ENCODE assay signal across 12 cellular contexts in the genomic region with DNA sequence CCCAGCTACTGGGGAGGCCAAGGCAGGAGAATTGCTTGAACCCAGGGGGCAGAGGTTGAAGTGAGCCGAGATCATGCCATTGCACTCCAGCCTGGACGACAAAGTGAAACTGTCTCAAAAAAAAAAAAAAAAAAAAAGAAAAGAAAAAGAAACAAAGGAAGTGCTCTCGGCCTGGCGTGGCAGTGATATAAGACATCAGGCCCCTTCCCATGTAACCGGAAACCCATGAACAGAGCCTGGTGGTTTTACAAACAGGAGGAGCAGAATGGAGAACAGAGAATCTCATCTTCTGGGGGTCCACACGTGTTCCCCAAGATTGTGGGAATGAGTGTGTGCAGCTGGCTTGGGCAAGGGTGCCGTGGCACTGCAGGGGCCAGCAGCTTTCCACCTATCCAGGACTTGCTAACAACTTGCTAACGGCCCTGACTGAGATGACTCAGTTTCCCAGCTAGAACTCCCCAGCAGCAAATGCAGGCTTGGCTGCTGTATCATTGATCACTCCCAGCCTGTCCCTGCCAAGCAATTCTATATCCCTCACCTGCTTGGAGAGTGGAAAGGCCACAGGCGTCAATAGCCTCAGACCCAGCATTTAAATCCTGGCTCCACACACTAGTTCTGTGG.
A peak's percentile ranks its signal among the peaks of the same experiment; 100 is the strongest.
DNase-seq lines count a peak whose midpoint lies in the region; ATAC-seq and TF ChIP-seq lines count a peak whose summit lies in the region.
"Had no signal": no experiment of that assay in that cellular context is flagged by ENCODE, and none has a peak within 500 bp of the region (broad histone marks: within the 10 kb centered on the region; RNA-seq: fewer than 3 reads in every experiment).

No MANE protein-coding gene starts in this region.

- POLR2A ChIA-PET in WTC11 (lab: Charles Lee), result no interaction called here

- H3K36me3 Mint-ChIP-seq in WTC11 (no peaks in the 10 kb centered on the region; the same call in 1 of the 2 replicates), type B pancreatic cell (no peaks in the 10 kb centered on the region)
- H3K36me3 Mint-ChIP-seq: activated naive CD4-positive, alpha-beta T cell treated with anti-CD3 and anti-CD28 coated beads, Interleukin-2, amount 50 U/mL, for 24 hours had no signal

- H3K4me1 Mint-ChIP-seq in stimulated activated naive CD8-positive, alpha-beta T cell treated with anti-CD3 and anti-CD28 coated beads, Interleukin-15, amount 100 ng/mL, for 72 hours, result peaks cover 21% of the 10 kb centered on the region
- H3K4me1 Mint-ChIP-seq in WTC11, result peaks cover 40% of the 10 kb centered on the region
- peaks cover 14% of the 10 kb centered on the region for H3K4me1 Mint-ChIP-seq in type B pancreatic cell (ENCODE audit: unreplicated experiment)

- H3K27me3 Mint-ChIP-seq in stimulated activated naive CD8-positive, alpha-beta T cell treated with anti-CD3 and anti-CD28 coated beads, Interleukin-15, amount 100 ng/mL, for 72 hours, result no peaks in the 10 kb centered on the region
- H3K27me3 Mint-ChIP-seq in WTC11 (ENCODE audit: low read depth), result no peaks in the 10 kb centered on the region
- no peaks in the 10 kb centered on the region for H3K27me3 Mint-ChIP-seq in type B pancreatic cell
- H3K27me3 Mint-ChIP-seq: activated naive CD4-positive, alpha-beta T cell treated with anti-CD3 and anti-CD28 coated beads, Interleukin-2, amount 50 U/mL, for 24 hours had no signal

- no peaks in the 10 kb centered on the region for H3K9me3 Mint-ChIP-seq in stimulated activated naive CD8-positive, alpha-beta T cell treated with anti-CD3 and anti-CD28 coated beads, Interleukin-15, amount 100 ng/mL, for 72 hours
- H3K9me3 Mint-ChIP-seq in WTC11, result no peaks in the 10 kb centered on the region
- no peaks in the 10 kb centered on the region for H3K9me3 Mint-ChIP-seq in type B pancreatic cell
- H3K9me3 Mint-ChIP-seq: activated naive CD4-positive, alpha-beta T cell treated with anti-CD3 and anti-CD28 coated beads, Interleukin-2, amount 50 U/mL, for 24 hours had no signal

- peak overlapping the region; percentile 58 to 93 for H3K27ac Mint-ChIP-seq in stimulated activated naive CD8-positive, alpha-beta T cell treated with anti-CD3 and anti-CD28 coated beads, Interleukin-15, amount 100 ng/mL, for 72 hours
- H3K27ac Mint-ChIP-seq in WTC11, result peak overlapping the region; percentile 53
- peak overlapping the region; percentile 29 for H3K27ac Mint-ChIP-seq in type B pancreatic cell
- H3K27ac Mint-ChIP-seq: activated naive CD4-positive, alpha-beta T cell treated with anti-CD3 and anti-CD28 coated beads, Interleukin-2, amount 50 U/mL, for 24 hours had no signal

- TF ChIP-seq CTCF in WTC11 (IDR thresholded peaks at IDR 0.05) (no peak), type B pancreatic cell (conservative IDR thresholded peaks at IDR 0.05) (no peak)

- H3K4me3 Mint-ChIP-seq in stimulated activated naive CD8-positive, alpha-beta T cell treated with anti-CD3 and anti-CD28 coated beads, Interleukin-15, amount 100 ng/mL, for 72 hours, result peak overlapping the region in 1 of 2 donors; percentile 75
- H3K4me3 Mint-ChIP-seq in WTC11, result no peak overlapping the region
- no peak overlapping the region for H3K4me3 Mint-ChIP-seq in type B pancreatic cell
- H3K4me3 Mint-ChIP-seq: activated naive CD4-positive, alpha-beta T cell treated with anti-CD3 and anti-CD28 coated beads, Interleukin-2, amount 50 U/mL, for 24 hours had no signal

- peak; percentile 13 to 15 for DNase-seq in stimulated activated naive CD8-positive, alpha-beta T cell treated with anti-CD3 and anti-CD28 coated beads, Interleukin-15, amount 100 ng/mL, for 72 hours
- DNase-seq in stimulated activated naive CD8-positive, alpha-beta T cell treated with anti-CD3 and anti-CD28 coated beads, Interleukin-15, Interleukin-2, amounts not matched to agents 100 U/mL and 50 U/mL, for 24 hours, result no peak
- DNase-seq in WTC11 (ENCODE audit: low spot score) (no peak), iris pigment epithelial cell (ENCODE audit: low read depth) (peak; percentile 9), type B pancreatic cell (ENCODE audit: extremely low spot score, unreplicated experiment) (no peak), NCI-H82 treated with DMSO at 0.1 percent for 48 hours (lab: John Stamatoyannopoulos, UW; ENCODE audit: unreplicated experiment) (no peak)
- DNase-seq: HCEC 1CT, NCI-H2029, NCI-H524 treated with DMSO at 0.1 percent for 48 hours had no signal

- CTCF ChIA-PET in WTC11 (lab: Charles Lee), result no interaction called here

- ATAC-seq in stimulated activated naive CD8-positive, alpha-beta T cell treated with anti-CD3 and anti-CD28 coated beads, Interleukin-15, amount 100 ng/mL, for 72 hours, result no peak
- ATAC-seq in stimulated activated naive CD8-positive, alpha-beta T cell treated with anti-CD3 and anti-CD28 coated beads, Interleukin-15, Interleukin-2, amounts not matched to agents 100 U/mL and 50 U/mL, for 24 hours, result no peak
- no peak for ATAC-seq in WTC11
- no peak for ATAC-seq in GM18909 (IDR thresholded peaks at IDR 0.05; ENCODE audit: poor library complexity, unreplicated experiment)
- no peak for ATAC-seq in HG03457 (IDR thresholded peaks at IDR 0.05; ENCODE audit: unreplicated experiment)

TF ChIP-seq in WTC11, 78 proteins besides CTCF, POLR2A, EP300 and RAD21 (continues in another document):
- TF ChIP-seq ZNF423 (CRISPR knock-in tag; IDR thresholded peaks at IDR 0.05), result no peak
- no peak for TF ChIP-seq EMX1 (CRISPR knock-in tag; IDR thresholded peaks at IDR 0.05)
- TF ChIP-seq, protein P1, sequence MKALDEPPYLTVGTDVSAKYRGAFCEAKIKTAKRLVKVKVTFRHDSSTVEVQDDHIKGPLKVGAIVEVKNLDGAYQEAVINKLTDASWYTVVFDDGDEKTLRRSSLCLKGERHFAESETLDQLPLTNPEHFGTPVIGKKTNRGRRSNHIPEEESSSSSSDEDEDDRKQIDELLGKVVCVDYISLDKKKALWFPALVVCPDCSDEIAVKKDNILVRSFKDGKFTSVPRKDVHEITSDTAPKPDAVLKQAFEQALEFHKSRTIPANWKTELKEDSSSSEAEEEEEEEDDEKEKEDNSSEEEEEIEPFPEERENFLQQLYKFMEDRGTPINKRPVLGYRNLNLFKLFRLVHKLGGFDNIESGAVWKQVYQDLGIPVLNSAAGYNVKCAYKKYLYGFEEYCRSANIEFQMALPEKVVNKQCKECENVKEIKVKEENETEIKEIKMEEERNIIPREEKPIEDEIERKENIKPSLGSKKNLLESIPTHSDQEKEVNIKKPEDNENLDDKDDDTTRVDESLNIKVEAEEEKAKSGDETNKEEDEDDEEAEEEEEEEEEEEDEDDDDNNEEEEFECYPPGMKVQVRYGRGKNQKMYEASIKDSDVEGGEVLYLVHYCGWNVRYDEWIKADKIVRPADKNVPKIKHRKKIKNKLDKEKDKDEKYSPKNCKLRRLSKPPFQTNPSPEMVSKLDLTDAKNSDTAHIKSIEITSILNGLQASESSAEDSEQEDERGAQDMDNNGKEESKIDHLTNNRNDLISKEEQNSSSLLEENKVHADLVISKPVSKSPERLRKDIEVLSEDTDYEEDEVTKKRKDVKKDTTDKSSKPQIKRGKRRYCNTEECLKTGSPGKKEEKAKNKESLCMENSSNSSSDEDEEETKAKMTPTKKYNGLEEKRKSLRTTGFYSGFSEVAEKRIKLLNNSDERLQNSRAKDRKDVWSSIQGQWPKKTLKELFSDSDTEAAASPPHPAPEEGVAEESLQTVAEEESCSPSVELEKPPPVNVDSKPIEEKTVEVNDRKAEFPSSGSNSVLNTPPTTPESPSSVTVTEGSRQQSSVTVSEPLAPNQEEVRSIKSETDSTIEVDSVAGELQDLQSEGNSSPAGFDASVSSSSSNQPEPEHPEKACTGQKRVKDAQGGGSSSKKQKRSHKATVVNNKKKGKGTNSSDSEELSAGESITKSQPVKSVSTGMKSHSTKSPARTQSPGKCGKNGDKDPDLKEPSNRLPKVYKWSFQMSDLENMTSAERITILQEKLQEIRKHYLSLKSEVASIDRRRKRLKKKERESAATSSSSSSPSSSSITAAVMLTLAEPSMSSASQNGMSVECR (CRISPR knock-in tag; IDR thresholded peaks at IDR 0.05; ENCODE audit: borderline replicate concordance), result no peak
- no peak for TF ChIP-seq ATF1 (CRISPR knock-in tag; IDR thresholded peaks at IDR 0.05)
- TF ChIP-seq RORB (CRISPR knock-in tag; IDR thresholded peaks at IDR 0.05), result no peak
- TF ChIP-seq, protein P2, sequence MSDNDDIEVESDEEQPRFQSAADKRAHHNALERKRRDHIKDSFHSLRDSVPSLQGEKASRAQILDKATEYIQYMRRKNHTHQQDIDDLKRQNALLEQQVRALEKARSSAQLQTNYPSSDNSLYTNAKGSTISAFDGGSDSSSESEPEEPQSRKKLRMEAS (CRISPR knock-in tag; IDR thresholded peaks at IDR 0.05), result no peak
- TF ChIP-seq ZNF232 (CRISPR knock-in tag; IDR thresholded peaks at IDR 0.05), result no peak
- TF ChIP-seq, protein P3, sequence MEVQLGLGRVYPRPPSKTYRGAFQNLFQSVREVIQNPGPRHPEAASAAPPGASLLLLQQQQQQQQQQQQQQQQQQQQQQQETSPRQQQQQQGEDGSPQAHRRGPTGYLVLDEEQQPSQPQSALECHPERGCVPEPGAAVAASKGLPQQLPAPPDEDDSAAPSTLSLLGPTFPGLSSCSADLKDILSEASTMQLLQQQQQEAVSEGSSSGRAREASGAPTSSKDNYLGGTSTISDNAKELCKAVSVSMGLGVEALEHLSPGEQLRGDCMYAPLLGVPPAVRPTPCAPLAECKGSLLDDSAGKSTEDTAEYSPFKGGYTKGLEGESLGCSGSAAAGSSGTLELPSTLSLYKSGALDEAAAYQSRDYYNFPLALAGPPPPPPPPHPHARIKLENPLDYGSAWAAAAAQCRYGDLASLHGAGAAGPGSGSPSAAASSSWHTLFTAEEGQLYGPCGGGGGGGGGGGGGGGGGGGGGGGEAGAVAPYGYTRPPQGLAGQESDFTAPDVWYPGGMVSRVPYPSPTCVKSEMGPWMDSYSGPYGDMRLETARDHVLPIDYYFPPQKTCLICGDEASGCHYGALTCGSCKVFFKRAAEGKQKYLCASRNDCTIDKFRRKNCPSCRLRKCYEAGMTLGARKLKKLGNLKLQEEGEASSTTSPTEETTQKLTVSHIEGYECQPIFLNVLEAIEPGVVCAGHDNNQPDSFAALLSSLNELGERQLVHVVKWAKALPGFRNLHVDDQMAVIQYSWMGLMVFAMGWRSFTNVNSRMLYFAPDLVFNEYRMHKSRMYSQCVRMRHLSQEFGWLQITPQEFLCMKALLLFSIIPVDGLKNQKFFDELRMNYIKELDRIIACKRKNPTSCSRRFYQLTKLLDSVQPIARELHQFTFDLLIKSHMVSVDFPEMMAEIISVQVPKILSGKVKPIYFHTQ (CRISPR knock-in tag; IDR thresholded peaks at IDR 0.05), result no peak
- TF ChIP-seq, protein P4, sequence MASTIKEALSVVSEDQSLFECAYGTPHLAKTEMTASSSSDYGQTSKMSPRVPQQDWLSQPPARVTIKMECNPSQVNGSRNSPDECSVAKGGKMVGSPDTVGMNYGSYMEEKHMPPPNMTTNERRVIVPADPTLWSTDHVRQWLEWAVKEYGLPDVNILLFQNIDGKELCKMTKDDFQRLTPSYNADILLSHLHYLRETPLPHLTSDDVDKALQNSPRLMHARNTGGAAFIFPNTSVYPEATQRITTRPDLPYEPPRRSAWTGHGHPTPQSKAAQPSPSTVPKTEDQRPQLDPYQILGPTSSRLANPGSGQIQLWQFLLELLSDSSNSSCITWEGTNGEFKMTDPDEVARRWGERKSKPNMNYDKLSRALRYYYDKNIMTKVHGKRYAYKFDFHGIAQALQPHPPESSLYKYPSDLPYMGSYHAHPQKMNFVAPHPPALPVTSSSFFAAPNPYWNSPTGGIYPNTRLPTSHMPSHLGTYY (CRISPR knock-in tag; IDR thresholded peaks at IDR 0.05), result no peak

Comparison
In these comparisons a context has a peak if more than half of its experiments do, and no peak if none do; other contexts are left out.
1. DNase-seq: peak in stimulated activated naive CD8-positive, alpha-beta T cell treated with anti-CD3 and anti-CD28 coated beads, Interleukin-15, amount 100 ng/mL, for 72 hours (2 of 2) and iris pigment epithelial cell (single experiment); none in stimulated activated naive CD8-positive, alpha-beta T cell treated with anti-CD3 and anti-CD28 coated beads, Interleukin-15, Interleukin-2, amounts not matched to agents 100 U/mL and 50 U/mL, for 24 hours (single experiment), WTC11 (single experiment), type B pancreatic cell (single experiment) and NCI-H82 treated with DMSO at 0.1 percent for 48 hours (single experiment).
2. Peak in every context shown above with its lines, with median percentiles within 50 percentile points of each other: H3K27ac Mint-ChIP-seq.